8 cellular contexts compared by ENCODE assay signal in the genomic region with DNA sequence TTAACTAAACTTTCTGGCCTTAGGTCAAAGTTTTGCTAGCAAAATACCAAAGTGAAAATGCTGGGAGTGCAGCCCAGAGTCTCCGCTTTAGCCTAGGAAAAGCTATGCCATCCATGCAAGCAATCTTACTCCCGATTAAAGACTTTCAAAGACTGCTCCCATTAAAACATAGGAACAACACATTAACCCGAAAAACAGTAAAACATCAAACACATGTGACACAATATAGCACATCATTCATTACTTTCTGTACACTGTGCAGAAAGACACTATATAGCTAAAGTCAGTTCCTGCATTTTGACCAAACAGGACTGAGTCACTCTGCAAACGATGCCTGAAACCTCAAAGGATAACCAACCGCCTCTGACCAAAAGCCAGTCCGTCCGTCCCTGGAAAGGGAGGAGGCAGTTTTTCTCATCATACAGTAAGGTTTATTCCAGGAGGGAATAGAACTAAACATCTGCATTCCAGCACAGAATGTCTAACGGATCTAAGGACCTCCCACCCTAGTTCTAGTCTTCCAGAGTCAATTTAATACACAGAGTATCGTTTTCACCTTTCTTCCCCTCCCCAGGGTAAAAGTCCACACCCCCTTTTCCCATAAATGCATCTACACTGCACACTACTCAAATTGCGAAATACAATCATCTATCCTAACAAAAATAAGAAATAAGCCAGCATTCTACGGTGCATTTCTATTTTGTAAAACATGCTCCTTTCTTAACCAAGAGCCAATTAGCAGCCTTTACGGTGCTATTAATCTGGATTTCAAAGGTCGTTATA. TPM values are rescaled to one million over a fixed set of nuclear protein-coding genes. Genes with fewer than 3 reads are reported as not detected.
DNase-seq lines count a peak whose midpoint lies in the region; ATAC-seq and TF ChIP-seq lines count a peak whose summit lies in the region.

No MANE protein-coding gene starts in this region.

- peak overlapping the region; percentile 83 to 98 (median 88) for H3K4me3 ChIP-seq in esophagus squamous epithelium
- peak overlapping the region; percentile 74 for H3K4me3 ChIP-seq in neuron (ENCODE audit: low read length)

- peak; percentile 64 for DNase-seq in CD1c-positive myeloid dendritic cell (ENCODE audit: extremely low spot score)
- DNase-seq in HCEC 1CT = peak; percentile 82
- peak; percentile 22 for DNase-seq in SKM-1 treated with dmso at 0.1 percent for 144 hours (lab: John Stamatoyannopoulos, UW; ENCODE audit: unreplicated experiment)
- DNase-seq in esophagus squamous epithelium (lab: John Stamatoyannopoulos, UW) = no peak
- DNase-seq in NCI-H446 treated with DMSO at 0.1 percent for 48 hours (lab: John Stamatoyannopoulos, UW) = no peak

- intact Hi-C loops in esophagus squamous epithelium (cut with DNase I) = no loop called here

- no peak for TF ChIP-seq POLR2A in esophagus squamous epithelium (IDR thresholded peaks at IDR 0.05)

- H2AFZ ChIP-seq in neuron (ENCODE audit: low read depth, low read length) = no peak overlapping the region

- no peak for TF ChIP-seq CTCF in esophagus squamous epithelium (IDR thresholded peaks at IDR 0.05)

- WGBS in esophagus squamous epithelium, 2 donors = 4 to 5% methylated on average over 13 of the region's 13 CpGs

- peaks cover 0 to 60% (median 0%) of the 10 kb centered on the region in 3 donors for H3K4me1 ChIP-seq in esophagus squamous epithelium
- peaks cover 23% of the 10 kb centered on the region for H3K4me1 ChIP-seq in neuron (ENCODE audit: insufficient read depth, low read length)

- H3K36me3 ChIP-seq in esophagus squamous epithelium = no peaks in the 10 kb centered on the region
- H3K36me3 ChIP-seq in neuron (ENCODE audit: insufficient read depth, low read length) = no peaks in the 10 kb centered on the region

- peak overlapping the region; percentile 90 to 98 (median 98) for H3K27ac ChIP-seq in esophagus squamous epithelium

- no peaks in the 10 kb centered on the region for H3K9me3 ChIP-seq in esophagus squamous epithelium
- H3K9me3 ChIP-seq in neuron (ENCODE audit: low read length) = no peaks in the 10 kb centered on the region

- no peaks in the 10 kb centered on the region for H3K27me3 ChIP-seq in esophagus squamous epithelium
- H3K27me3 ChIP-seq in neuron (ENCODE audit: insufficient read depth, low read length) = no peaks in the 10 kb centered on the region

- no peak for ATAC-seq in GM18907 (IDR thresholded peaks at IDR 0.05; ENCODE audit: unreplicated experiment)
- no peak for ATAC-seq in HG02571 (IDR thresholded peaks at IDR 0.05; ENCODE audit: unreplicated experiment)

RNA-seq across cellular contexts. Expression of a gene that starts 1.7 kb away (rescaled TPM):
- total RNA-seq in esophagus squamous epithelium = 10 to 100 TPM; 15.2 to 50.5 (median 21.4) TPM

Comparison
In these comparisons a context has a peak if more than half of its experiments do, and no peak if none do; other contexts are left out.
1. DNase-seq: peak in CD1c-positive myeloid dendritic cell (single experiment), HCEC 1CT (single experiment) and SKM-1 treated with dmso at 0.1 percent for 144 hours (single experiment); none in esophagus squamous epithelium (single experiment) and NCI-H446 treated with DMSO at 0.1 percent for 48 hours (single experiment).